ENCODE assay signal across 26 cellular contexts in the genomic region with DNA sequence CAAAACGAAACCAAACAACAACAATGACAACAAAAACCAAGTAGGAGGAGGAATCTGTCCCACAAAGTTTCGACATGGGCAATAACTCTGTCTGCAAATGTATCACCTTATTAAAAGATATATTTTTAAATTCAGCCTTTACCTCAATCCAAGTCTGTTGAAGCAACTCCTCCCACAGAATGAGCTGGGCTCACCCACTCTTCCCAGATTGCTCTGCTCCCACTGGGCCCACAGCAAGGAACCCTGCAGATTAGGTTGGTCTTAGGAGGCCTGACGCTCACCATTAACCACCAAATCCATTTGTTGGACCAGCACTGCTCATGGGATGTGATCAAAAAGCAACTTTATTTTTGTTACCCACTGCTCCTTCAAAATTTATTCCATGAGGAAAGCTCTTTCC.
"Had no signal": no experiment of that assay in that cellular context is flagged by ENCODE, and none has a peak within 500 bp of the region (broad histone marks: within the 10 kb centered on the region; RNA-seq: fewer than 3 reads in every experiment).

No MANE protein-coding gene starts in this region.

- H3K4me3 Mint-ChIP-seq: central memory CD8-positive, alpha-beta T cell; endodermal cell; naive thymus-derived CD4-positive, alpha-beta T cell; nephron; stimulated activated memory B cell treated with anti-CD40 and anti-IgM and Interleukin-4, amounts not matched to agents 10 μg/mL and 1 μg/mL and 100 μg/mL, for 72 hours had no signal

- H3K9me3 ChIP-seq: esophagus muscularis mucosa, gastroesophageal sphincter, heart left ventricle, left lung, neutrophil, vagina had no signal

- H2AFZ ChIP-seq: hepatocyte, parathyroid adenoma had no signal

- H3K27ac ChIP-seq: foreskin keratinocyte, gastroesophageal sphincter, hepatocyte, left lung, neutrophil, parathyroid adenoma, vagina had no signal

- H3K36me3 Mint-ChIP-seq: naive thymus-derived CD4-positive, alpha-beta T cell; stimulated activated memory B cell treated with anti-CD40 and anti-IgM and Interleukin-4, amounts not matched to agents 10 μg/mL and 1 μg/mL and 100 μg/mL, for 72 hours had no signal

- H3K27me3 ChIP-seq: esophagus muscularis mucosa, gastroesophageal sphincter, heart left ventricle, hepatocyte, left lung, vagina had no signal

- H3K4me1 Mint-ChIP-seq: central memory CD8-positive, alpha-beta T cell had no signal

- H3K36me3 ChIP-seq: esophagus muscularis mucosa, gastroesophageal sphincter, heart left ventricle, left lung, neutrophil, vagina had no signal

- H3K27ac Mint-ChIP-seq: endodermal cell; naive thymus-derived CD4-positive, alpha-beta T cell; progenitor cell of endocrine pancreas; stimulated activated memory B cell treated with anti-CD40 and anti-IgM and Interleukin-4, amounts not matched to agents 10 μg/mL and 1 μg/mL and 100 μg/mL, for 72 hours had no signal

- H3K4me3 ChIP-seq: esophagus muscularis mucosa, gastroesophageal sphincter, heart left ventricle, hepatocyte, left lung, vagina had no signal

- H3K79me2 ChIP-seq: hepatocyte, parathyroid adenoma had no signal

- H3K4me1 ChIP-seq: foreskin keratinocyte, parathyroid adenoma had no signal

- H3K4me2 ChIP-seq: hepatocyte had no signal

- H3K9ac ChIP-seq: parathyroid adenoma had no signal

- ATAC-seq: foreskin keratinocyte; gastroesophageal sphincter; heart left ventricle; left cardiac atrium; left lung; naive thymus-derived CD4-positive, alpha-beta T cell; stimulated activated memory B cell treated with anti-CD40 and anti-IgM and Interleukin-4, amounts not matched to agents 10 μg/mL and 1 μg/mL and 100 μg/mL, for 72 hours; stimulated activated naive CD8-positive, alpha-beta T cell treated with anti-CD3 and anti-CD28 coated beads, Interleukin-15, Interleukin-2, amounts not matched to agents 100 U/mL and 50 U/mL, for 24 hours had no signal

- FAIRE-seq: endothelial cell of umbilical vein, kidney had no signal

- DNase-seq: cortex of kidney; effector CD4-positive, alpha-beta T cell; endodermal cell; foreskin keratinocyte; heart left ventricle; kidney; left cardiac atrium; left lung; mesendoderm; midbrain; naive thymus-derived CD4-positive, alpha-beta T cell; stimulated activated CD4-positive, alpha-beta T cell treated with anti-CD3 and anti-CD28 coated beads, Interleukin-2, amount 100 ng/mL, for 24 hours; stimulated activated CD4-positive, alpha-beta T cell treated with anti-CD3 and anti-CD28 coated beads, Interleukin-4, amount 100 ng/mL, for 24 hours; stimulated activated naive CD8-positive, alpha-beta T cell treated with anti-CD3 and anti-CD28 coated beads, Interleukin-15, Interleukin-2, amounts not matched to agents 100 U/mL and 50 U/mL, for 24 hours; trophoblast cell had no signal

- H3K9me3 Mint-ChIP-seq: central memory CD8-positive, alpha-beta T cell; endodermal cell; naive thymus-derived CD4-positive, alpha-beta T cell; nephron; stimulated activated memory B cell treated with anti-CD40 and anti-IgM and Interleukin-4, amounts not matched to agents 10 μg/mL and 1 μg/mL and 100 μg/mL, for 72 hours had no signal
